ENCODE assay signal across 3 cellular contexts in genomic region chr3:45719761-45720487, GRCh38.
TF ChIP-seq lines count a peak whose summit lies in the region.

No MANE protein-coding gene starts in this region.

TF ChIP-seq in SK-N-SH treated with all-trans-retinoic acid at 6 μM for 48 hours, 23 proteins besides CTCF, POLR2A, EP300 and RAD21:
- no peak for TF ChIP-seq ESRRG (CRISPR knock-in tag; IDR thresholded peaks at IDR 0.05)
- peak; percentile 51; the same call in 1 of the 2 replicates for TF ChIP-seq ISL1 (CRISPR knock-in tag; IDR thresholded peaks at IDR 0.05)
- TF ChIP-seq TCF4 (CRISPR knock-in tag; IDR thresholded peaks at IDR 0.05; ENCODE audit: borderline replicate concordance): peak; percentile 54; the same call in 1 of the 2 replicates

TF ChIP-seq in SK-N-SH, 30 proteins besides CTCF, POLR2A, EP300 and RAD21:
- TF ChIP-seq IRF3 (IDR thresholded peaks at IDR 0.05; ENCODE audit: low read depth, low read length) (no peak), SIN3A (IDR thresholded peaks at IDR 0.05; ENCODE audit: borderline replicate concordance, low read depth, low read length) (no peak), FOSL2 (IDR thresholded peaks at IDR 0.05; ENCODE audit: borderline replicate concordance, low read depth) (no peak), REST (IDR thresholded peaks at IDR 0.05; ENCODE audit: low read depth, low read length) (no peak), SMC3 (IDR thresholded peaks at IDR 0.05; ENCODE audit: low read depth, low read length) (no peak)

TF ChIP-seq in IMR-90, 13 proteins besides CTCF, POLR2A, EP300 and RAD21:
- TF ChIP-seq NFE2L2 (IDR thresholded peaks at IDR 0.05; ENCODE audit: low read depth, low read length) (no peak), MAFK (IDR thresholded peaks at IDR 0.05; ENCODE audit: low read depth, low read length) (no peak), ELK1 (IDR thresholded peaks at IDR 0.05; ENCODE audit: borderline replicate concordance, low read depth, low read length) (no peak), USF2 (IDR thresholded peaks at IDR 0.05; ENCODE audit: low read depth, low read length) (no peak), RCOR1 (IDR thresholded peaks at IDR 0.05; ENCODE audit: insufficient replicate concordance, low read length) (no peak)
